In the genomic region with DNA sequence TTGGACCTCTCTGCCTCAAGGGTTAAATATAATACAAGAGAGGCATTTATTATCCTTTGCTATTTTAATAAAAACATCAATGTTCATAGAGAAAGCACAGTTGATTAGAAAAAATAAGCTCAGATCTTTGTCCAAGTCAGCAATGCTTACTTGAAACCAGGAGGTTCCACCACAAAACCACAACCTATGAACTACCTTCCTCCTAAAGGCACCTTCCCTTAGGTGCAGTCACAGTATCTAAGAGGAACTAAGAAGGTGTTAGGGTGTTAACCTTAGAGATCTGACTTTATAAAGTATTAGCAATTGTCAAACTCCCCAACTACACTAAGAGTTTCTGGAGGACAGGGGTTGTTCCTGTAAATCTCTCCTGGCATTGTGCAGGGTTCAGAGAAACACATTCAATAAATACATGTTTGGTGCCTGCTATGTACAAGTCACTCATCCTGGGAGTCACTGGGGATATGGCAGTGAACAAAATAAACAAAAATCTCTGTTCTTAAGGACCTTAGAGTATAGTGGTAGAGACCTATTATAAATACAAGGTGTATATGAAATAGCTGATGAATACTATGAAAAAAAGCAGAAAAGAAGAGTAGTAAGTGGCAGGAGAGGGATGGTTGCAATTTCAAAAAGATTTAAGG, we compare ENCODE assay signal across 9 cellular contexts.
DNase-seq lines count a peak whose midpoint lies in the region; ATAC-seq and TF ChIP-seq lines count a peak whose summit lies in the region.
"Had no signal": no experiment of that assay in that cellular context is flagged by ENCODE, and none has a peak within 500 bp of the region (broad histone marks: within the 10 kb centered on the region; RNA-seq: fewer than 3 reads in every experiment).

No MANE protein-coding gene starts in this region.

- H3K27me3 Mint-ChIP-seq in immature natural killer cell (ENCODE audit: low read depth in 3 of 3) (peaks cover 0 to 2% (median 0%) of the 10 kb centered on the region in 3 donors), type B pancreatic cell (no peaks in the 10 kb centered on the region), Caco-2 (ENCODE audit: insufficient read depth, unreplicated experiment) (no peaks in the 10 kb centered on the region)

- no peaks in the 10 kb centered on the region for H3K9me3 ChIP-seq in Caco-2
- H3K9me3 ChIP-seq in sigmoid colon: no peaks in the 10 kb centered on the region
- H3K9me3 ChIP-seq in uterus: no peaks in the 10 kb centered on the region

- intact Hi-C loops in Caco-2 (cut with micrococcal nuclease; ENCODE audit: unreplicated experiment): no loop called here
- intact Hi-C loops in sigmoid colon (cut with DNase I): no loop called here
- intact Hi-C loops in uterus (cut with DNase I; ENCODE audit: low total_unique reads): no loop called here

- TF ChIP-seq EP300 in sigmoid colon (IDR thresholded peaks at IDR 0.05): no peak

- peak overlapping the region in 2 of 5 donors; percentile 2 to 22 for H3K4me3 Mint-ChIP-seq in immature natural killer cell
- H3K4me3 Mint-ChIP-seq in type B pancreatic cell: no peak overlapping the region
- H3K4me3 Mint-ChIP-seq in Caco-2 (ENCODE audit: unreplicated experiment): no peak overlapping the region

- H3K36me3 ChIP-seq in Caco-2 (ENCODE audit: control insufficient read depth, insufficient read depth, low read length) (no peaks in the 10 kb centered on the region), sigmoid colon (no peaks in the 10 kb centered on the region), uterus (no peaks in the 10 kb centered on the region)

- TF ChIP-seq POLR2A in sigmoid colon (IDR thresholded peaks at IDR 0.05) (no peak), uterus (IDR thresholded peaks at IDR 0.05) (no peak)

- H3K4me1 ChIP-seq in Caco-2 (no peaks in the 10 kb centered on the region), sigmoid colon (peaks cover 0 to 3% (median 0%) of the 10 kb centered on the region in 4 donors), uterus (no peaks in the 10 kb centered on the region)

- BruUV-seq in Caco-2 (replicated peaks; lab: Mats Ljungman, UMichigan): no TSS peak

- POLR2A ChIA-PET in Caco-2 (lab: Charles Lee): no interaction called here

- peak overlapping the region in 3 of 6 donors; percentile 6 to 29 (median 9) for H3K27ac Mint-ChIP-seq in immature natural killer cell
- no peak overlapping the region for H3K27ac Mint-ChIP-seq in type B pancreatic cell
- H3K27ac Mint-ChIP-seq in Caco-2 (ENCODE audit: unreplicated experiment): no peak overlapping the region

- peaks cover 0 to 4% (median 0%) of the 10 kb centered on the region in 6 donors for H3K9me3 Mint-ChIP-seq in immature natural killer cell
- H3K9me3 Mint-ChIP-seq in type B pancreatic cell: peaks cover 5% of the 10 kb centered on the region
- H3K9me3 Mint-ChIP-seq in Caco-2 (ENCODE audit: unreplicated experiment): no peaks in the 10 kb centered on the region

- H3K27me3 ChIP-seq in Caco-2 (replicated peaks; ENCODE audit: control insufficient read depth, insufficient read depth, low read length) (no peaks in the 10 kb centered on the region), sigmoid colon (no peaks in the 10 kb centered on the region), uterus (no peaks in the 10 kb centered on the region)

- CTCF ChIA-PET in Caco-2 (lab: Charles Lee): no interaction called here

- H3K27ac ChIP-seq in sigmoid colon: no peak overlapping the region
- H3K27ac ChIP-seq in uterus: no peak overlapping the region

- no peak for TF ChIP-seq CTCF in type B pancreatic cell (conservative IDR thresholded peaks at IDR 0.05)
- no peak for TF ChIP-seq CTCF in Caco-2 (IDR thresholded peaks at IDR 0.05; ENCODE audit: insufficient read depth in 1 of 2, low read depth in 1 of 2, low read length in 1 of 2, severe bottlenecking in 1 of 2, unreplicated experiment in 1 of 2)
- no peak for TF ChIP-seq CTCF in sigmoid colon (IDR thresholded peaks at IDR 0.05)
- no peak for TF ChIP-seq CTCF in uterus (IDR thresholded peaks at IDR 0.05)

- H3K36me3 Mint-ChIP-seq in immature natural killer cell: no peaks in the 10 kb centered on the region
- H3K36me3 Mint-ChIP-seq in type B pancreatic cell: no peaks in the 10 kb centered on the region
- H3K36me3 Mint-ChIP-seq in Caco-2 (ENCODE audit: insufficient read depth, unreplicated experiment): no peaks in the 10 kb centered on the region

- H3K4me1 Mint-ChIP-seq in immature natural killer cell: peaks cover 30% of the 10 kb centered on the region in 2 donors
- H3K4me1 Mint-ChIP-seq in type B pancreatic cell (ENCODE audit: unreplicated experiment): no peaks in the 10 kb centered on the region
- no peaks in the 10 kb centered on the region for H3K4me1 Mint-ChIP-seq in Caco-2 (ENCODE audit: low read depth, unreplicated experiment)

- ATAC-seq in GM18858 (IDR thresholded peaks at IDR 0.05; ENCODE audit: unreplicated experiment) (peak; percentile 84), GM21447 (IDR thresholded peaks at IDR 0.05; ENCODE audit: unreplicated experiment) (peak; percentile 71), HG03432 (IDR thresholded peaks at IDR 0.05; ENCODE audit: unreplicated experiment) (peak; percentile 77)

- H3K4me3 ChIP-seq in Caco-2 (ENCODE audit: low read depth, low read length) (no peak overlapping the region), sigmoid colon (no peak overlapping the region), uterus (no peak overlapping the region)

- DNase-seq in immature natural killer cell: peak; percentile 25 to 44 (median 42)
- DNase-seq in type B pancreatic cell (ENCODE audit: extremely low spot score, unreplicated experiment): no peak
- no peak for DNase-seq in Caco-2
- no peak for DNase-seq in sigmoid colon
- no peak for DNase-seq in uterus
- DNase-seq: NCI-H2171 treated with DMSO at 0.1 percent for 48 hours had no signal

Comparison
In these comparisons a context has a peak if more than half of its experiments do, and no peak if none do; other contexts are left out.
1. DNase-seq: peak in immature natural killer cell (3 of 3); none in type B pancreatic cell (single experiment), Caco-2 (0 of 2), sigmoid colon (single experiment) and uterus (0 of 2).
2. Peak in every context shown above with its lines, with median percentiles within 50 percentile points of each other: ATAC-seq.